ENCODE assay signal across 8 cellular contexts in the genomic region with DNA sequence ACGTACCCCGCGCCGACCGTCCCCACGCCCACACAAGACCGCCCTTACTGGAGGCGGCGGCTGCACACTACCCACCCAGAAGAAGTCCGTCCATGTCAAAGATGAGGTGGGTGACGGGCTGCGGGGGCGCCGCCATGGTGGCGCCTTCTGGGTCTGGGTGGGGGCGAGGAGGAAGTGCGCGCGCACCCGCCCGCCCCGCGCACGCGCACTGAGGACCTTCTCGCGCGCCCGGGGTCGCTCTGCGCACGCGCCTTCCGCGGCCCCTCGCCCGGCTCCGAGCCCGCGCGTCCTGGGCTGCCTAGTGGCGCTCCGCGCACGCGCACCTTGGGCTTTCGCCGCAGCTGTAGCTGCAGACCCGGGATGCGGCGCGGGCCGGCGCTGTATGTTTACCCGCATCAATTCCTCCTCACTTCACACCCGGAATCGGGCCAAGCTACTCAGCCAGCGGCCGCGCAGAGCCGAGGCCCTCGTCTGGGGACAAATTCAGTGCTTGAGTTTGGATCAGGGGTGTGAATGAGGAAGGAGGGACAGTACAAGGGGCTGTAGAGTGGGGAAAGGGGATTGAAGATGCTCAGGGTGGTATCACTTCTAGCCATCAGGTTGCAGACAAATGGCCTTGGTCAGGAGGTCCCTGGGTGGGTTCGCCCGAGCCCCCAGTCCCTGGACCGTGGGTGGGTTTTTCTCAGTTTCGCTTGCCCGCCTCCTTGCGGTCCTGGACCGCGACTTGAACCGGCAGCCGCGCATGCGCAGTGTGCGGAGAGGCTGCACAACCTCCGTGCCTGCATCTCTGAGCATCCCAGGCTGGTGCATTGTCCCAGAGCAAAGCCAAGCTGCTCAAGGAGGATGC. TPM values are rescaled to one million over a fixed set of nuclear protein-coding genes. Genes with fewer than 3 reads are reported as not detected.
A peak's percentile ranks its signal among the peaks of the same experiment; 100 is the strongest.
DNase-seq lines count a peak whose midpoint lies in the region; ATAC-seq and TF ChIP-seq lines count a peak whose summit lies in the region.

A gene (minus strand): TSS at position 176 of the 847 bp plus-strand sequence. CDS start 40 bp downstream, at position 136.

- intact Hi-C loops in mucosa of descending colon (cut with DNase I, micrococcal nuclease) = no loop called here

- H3K27ac ChIP-seq in HUES64 (ENCODE audit: low read depth, low read length) (peak within 1 kb of the TSS; percentile 55), OCI-LY1 (ENCODE audit: low read depth, low read length, poor library complexity, severe bottlenecking) (peak within 1 kb of the TSS; percentile 92)

- no peak for TF ChIP-seq CTCF in OCI-LY1 (IDR thresholded peaks at IDR 0.05; ENCODE audit: low read length)
- no peak for TF ChIP-seq CTCF in epithelial cell of esophagus (IDR thresholded peaks at IDR 0.05; ENCODE audit: insufficient read depth, low read depth, low read length, missing control alignments)
- no peak for TF ChIP-seq CTCF in mucosa of descending colon (IDR thresholded peaks at IDR 0.05)

- no peaks in the 10 kb centered on the region for H3K4me1 ChIP-seq in HUES64 (ENCODE audit: insufficient read depth, low read length)
- H3K4me1 ChIP-seq in OCI-LY1 (ENCODE audit: insufficient read depth, low read length, severe bottlenecking) = peaks cover 46% of the 10 kb centered on the region
- H3K4me1 ChIP-seq in mucosa of descending colon (ENCODE audit: low read depth) = no peaks in the 10 kb centered on the region

- H3K27me3 ChIP-seq in HUES64 (ENCODE audit: insufficient read depth, low read length) (no peaks in the 10 kb centered on the region), OCI-LY1 (ENCODE audit: insufficient read depth, low read length) (no peaks in the 10 kb centered on the region)

- peaks cover 43% of the 10 kb centered on the region for H3K79me2 ChIP-seq in OCI-LY1 (ENCODE audit: insufficient read depth, low read length)

- no peaks in the 10 kb centered on the region for H3K9me2 ChIP-seq in OCI-LY1 (ENCODE audit: low read depth, low read length)

- H3K4me3 ChIP-seq in HUES64 (ENCODE audit: low read length) (peak within 1 kb of the TSS; percentile 94), OCI-LY1 (ENCODE audit: low read depth, low read length, poor library complexity, severe bottlenecking) (peak within 1 kb of the TSS; percentile 99), epithelial cell of esophagus (ENCODE audit: low read length) (peak within 1 kb of the TSS; percentile 76), mucosa of descending colon (peak within 1 kb of the TSS; percentile 34)

- H3K9ac ChIP-seq in HUES64 (ENCODE audit: low read depth, low read length) (peak within 1 kb of the TSS; percentile 81), OCI-LY1 (ENCODE audit: low read length) (peak within 1 kb of the TSS; percentile 99)

- H2AFZ ChIP-seq in OCI-LY1 (ENCODE audit: low read length) = no peak within 1 kb of the TSS

- no peaks in the 10 kb centered on the region for H3K36me3 ChIP-seq in HUES64 (ENCODE audit: insufficient read depth, low read length)
- H3K36me3 ChIP-seq in OCI-LY1 (ENCODE audit: insufficient read depth, low read length) = peaks cover under 1% of the 10 kb centered on the region; the same call in 1 of the 2 replicates
- no peaks in the 10 kb centered on the region for H3K36me3 ChIP-seq in mucosa of descending colon (ENCODE audit: low read depth)

- peak; percentile 73 for ATAC-seq in GM21447 (IDR thresholded peaks at IDR 0.05; ENCODE audit: unreplicated experiment)
- peak; percentile 93 for ATAC-seq in mucosa of descending colon

- no peaks in the 10 kb centered on the region for H3F3A ChIP-seq in OCI-LY1 (ENCODE audit: insufficient read depth, low read length)

- WGBS in HUES64 = under 1% methylated on average over 65 of the region's 76 CpGs

- no peaks in the 10 kb centered on the region for H3K9me3 ChIP-seq in HUES64 (ENCODE audit: insufficient read depth, low read depth, low read length)
- H3K9me3 ChIP-seq in OCI-LY1 (ENCODE audit: low read length) = no peaks in the 10 kb centered on the region
- H3K9me3 ChIP-seq in mucosa of descending colon = no peaks in the 10 kb centered on the region

- peak; percentile 99 for DNase-seq in DMS 273 (lab: John Stamatoyannopoulos, UW; ENCODE audit: unreplicated experiment)
- DNase-seq in activated T-cell treated with anti-CD3 and anti-CD28 coated beads for 1 hour (ENCODE audit: low read depth) = peak; percentile 72
- peak; percentile 74 for DNase-seq in epithelial cell of esophagus (ENCODE audit: low read depth)
- DNase-seq in mucosa of descending colon = peak; percentile 83 to 94 (median 89)
- peak; percentile 64 to 72 for DNase-seq in stimulated activated CD8-positive, alpha-beta memory T cell treated with anti-CD3 and anti-CD28 coated beads, Interleukin-4, amount 100 ng/mL, for 1 hour (ENCODE audit: low read depth in 2 of 2, low spot score in 1 of 2)

- no peaks in the 10 kb centered on the region for H4K20me1 ChIP-seq in OCI-LY1 (ENCODE audit: insufficient read depth, low read length)

- H3K4me2 ChIP-seq in OCI-LY1 (ENCODE audit: low read length) = peak within 1 kb of the TSS; percentile 96

RNA-seq across cellular contexts. Expression of the gene that starts here (rescaled TPM):
- 22.0 TPM for polyA plus RNA-seq in HUES64 (2013, experiment 1 of 2)
- polyA plus RNA-seq in HUES64 (2013, experiment 2 of 2) = 22.1 TPM
- 10 to 100 TPM; 16.4 to 38.5 (median 32.3) TPM for total RNA-seq in mucosa of descending colon

Comparison
In these comparisons a context has a peak if more than half of its experiments do, and no peak if none do; other contexts are left out.
1. Peak in every context shown above with its lines: DNase-seq, ATAC-seq, H3K4me3 ChIP-seq and H3K27ac ChIP-seq.
2. H3K4me3 ChIP-seq: peak in every context shown above with its lines; median percentile 99 in OCI-LY1; 94 in HUES64; 76 in epithelial cell of esophagus; 34 in mucosa of descending colon.